8 cellular contexts compared by ENCODE assay signal in the genomic region with DNA sequence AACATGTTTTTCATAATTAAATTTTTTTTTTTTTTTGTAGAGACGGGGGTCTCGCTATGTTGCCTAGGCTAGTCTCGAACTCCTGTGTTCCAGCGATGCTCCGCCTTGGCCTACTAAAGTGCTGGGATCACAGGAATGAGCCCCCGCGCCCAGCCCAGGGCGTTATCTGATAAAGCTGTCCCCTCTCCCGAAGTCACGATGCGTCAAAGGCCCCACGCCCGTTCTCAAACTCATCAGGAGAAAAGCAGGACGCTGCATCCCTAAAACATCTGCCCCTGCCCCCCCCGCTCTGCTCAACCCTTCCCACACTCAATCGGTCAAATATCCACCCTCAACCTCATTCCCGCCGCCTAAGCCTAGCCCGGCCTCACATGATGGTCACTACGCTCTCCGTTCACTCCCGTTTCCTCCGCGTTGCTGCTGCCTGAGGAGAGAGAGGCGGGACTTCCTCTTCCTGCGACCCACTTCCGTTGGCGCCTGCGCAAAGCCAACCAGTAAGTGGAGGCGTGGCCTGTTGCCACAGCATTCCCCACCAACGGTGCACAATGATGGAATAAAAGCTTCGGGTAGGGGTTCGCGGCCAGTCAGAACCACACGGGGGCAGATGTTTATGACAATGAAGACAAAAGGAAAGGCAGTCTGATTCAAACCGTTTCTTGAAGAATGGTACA. TPM values are rescaled to one million over a fixed set of nuclear protein-coding genes. Genes with fewer than 3 reads are reported as not detected.
A peak's percentile ranks its signal among the peaks of the same experiment; 100 is the strongest.
DNase-seq lines count a peak whose midpoint lies in the region; ATAC-seq and TF ChIP-seq lines count a peak whose summit lies in the region.

A gene (minus strand): TSS at position 438 of the 671 bp plus-strand sequence. CDS start 65 bp downstream, at position 373.

- H3K4me3 ChIP-seq in kidney epithelial cell (ENCODE audit: low read depth, low read length): peak within 1 kb of the TSS; percentile 82

- no peaks in the 10 kb centered on the region for H3K27me3 ChIP-seq in kidney epithelial cell (ENCODE audit: control insufficient read depth, insufficient read depth, low read length)

- H3K4me3 Mint-ChIP-seq in chondrocyte (ENCODE audit: unreplicated experiment): peak within 1 kb of the TSS; percentile 92

- peaks cover 10% of the 10 kb centered on the region for H3K36me3 Mint-ChIP-seq in chondrocyte (ENCODE audit: low read depth)

- no peaks in the 10 kb centered on the region for H3K9me3 Mint-ChIP-seq in chondrocyte (ENCODE audit: low read depth)

- peak within 1 kb of the TSS; percentile 99 for H3K27ac Mint-ChIP-seq in chondrocyte (ENCODE audit: unreplicated experiment)

- TF ChIP-seq CTCF in AG09319 (IDR thresholded peaks at IDR 0.05; ENCODE audit: low read depth, low read length) (no peak), chondrocyte (IDR thresholded peaks at IDR 0.05) (no peak), kidney epithelial cell (IDR thresholded peaks at IDR 0.05; ENCODE audit: insufficient read depth, low read length, poor library complexity, severe bottlenecking) (no peak)

- peaks cover 21% of the 10 kb centered on the region for H3K4me1 Mint-ChIP-seq in chondrocyte (ENCODE audit: low read depth)

- ATAC-seq in GM18909 (IDR thresholded peaks at IDR 0.05; ENCODE audit: poor library complexity, unreplicated experiment): peak; percentile 54
- peak; percentile 44 for ATAC-seq in HG03159 (IDR thresholded peaks at IDR 0.05; ENCODE audit: unreplicated experiment)

- DNase-seq in AG09319 (ENCODE audit: extremely low read depth, low read depth) (peak; percentile 83), NCI-H345 treated with DMSO at 0.1 percent for 48 hours (lab: John Stamatoyannopoulos, UW; ENCODE audit: unreplicated experiment) (peak; percentile 89), chondrocyte (ENCODE audit: low spot score) (peak; percentile 97), kidney epithelial cell (ENCODE audit: low read depth) (peak; percentile 75)
- DNase-seq in activated CD4-positive, CD25-positive, alpha-beta regulatory T cell (lab: John Stamatoyannopoulos, UW): peak; percentile 81 to 88 (median 85)
- DNase-seq in stimulated activated CD4-positive, alpha-beta T cell treated with anti-CD3 and anti-CD28 coated beads, Interleukin-15, amount 100 ng/mL, for 24 hours: peak; percentile 94

- H3K36me3 ChIP-seq in kidney epithelial cell (ENCODE audit: control insufficient read depth, insufficient read depth, low read length): peaks cover 2% of the 10 kb centered on the region

- no peaks in the 10 kb centered on the region for H3K27me3 Mint-ChIP-seq in chondrocyte (ENCODE audit: low read depth)

RNA-seq across cellular contexts. Expression of the gene that starts here (rescaled TPM):
- total RNA-seq in chondrocyte (310 to 361 TPM (median 314 TPM) in 3 replicates), kidney epithelial cell (177 and 219 TPM in 2 replicates)

Comparison
In these comparisons a context has a peak if more than half of its experiments do, and no peak if none do; other contexts are left out.
1. Peak in every context shown above with its lines: DNase-seq, ATAC-seq and H3K4me3 ChIP-seq.